Comparison of ENCODE assay signal across 1 cellular context in the genomic region with DNA sequence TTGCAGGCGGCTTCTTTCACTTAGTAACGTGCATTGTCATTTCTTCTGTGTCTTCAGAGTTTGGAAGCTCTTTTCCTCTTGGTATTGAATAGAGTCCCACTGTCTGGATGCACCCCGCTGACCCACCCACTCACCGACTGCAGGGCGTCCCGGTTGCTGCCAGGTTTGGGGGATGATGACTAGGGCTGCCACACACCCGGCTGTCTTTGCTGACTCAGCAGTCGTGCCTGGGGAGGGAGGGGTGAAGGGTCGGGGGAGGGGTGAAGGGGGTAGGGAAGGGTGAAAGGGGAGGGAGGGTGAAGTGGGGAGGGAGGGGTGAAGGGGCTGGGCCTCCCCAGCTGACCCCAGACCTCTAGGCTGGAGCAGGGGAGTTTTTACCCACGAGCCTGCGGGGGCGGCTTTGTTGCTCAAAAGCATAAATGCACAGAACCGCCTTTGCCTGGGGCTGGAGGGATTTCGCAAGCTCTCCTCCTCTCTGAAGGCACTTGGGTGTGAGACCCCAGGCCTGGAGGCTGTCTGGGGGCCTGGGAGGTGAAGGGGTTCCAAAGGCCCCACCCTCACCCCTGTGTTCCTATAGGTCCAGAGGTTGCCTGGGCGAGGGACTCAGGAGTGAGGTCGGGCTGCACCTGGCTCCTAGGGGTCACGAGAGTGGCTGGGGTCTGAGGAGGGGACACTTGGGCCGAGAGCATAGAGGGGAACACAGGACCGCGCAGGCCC.
TF ChIP-seq lines count a peak whose summit lies in the region.

No MANE protein-coding gene starts in this region.

TF ChIP-seq in WTC11, 78 proteins besides CTCF, POLR2A, EP300 and RAD21 (continued from another document):
- TF ChIP-seq MYBL2 (CRISPR knock-in tag; IDR thresholded peaks at IDR 0.05) (no peak), SOX15 (CRISPR knock-in tag; IDR thresholded peaks at IDR 0.05) (no peak)
- TF ChIP-seq, protein P1, sequence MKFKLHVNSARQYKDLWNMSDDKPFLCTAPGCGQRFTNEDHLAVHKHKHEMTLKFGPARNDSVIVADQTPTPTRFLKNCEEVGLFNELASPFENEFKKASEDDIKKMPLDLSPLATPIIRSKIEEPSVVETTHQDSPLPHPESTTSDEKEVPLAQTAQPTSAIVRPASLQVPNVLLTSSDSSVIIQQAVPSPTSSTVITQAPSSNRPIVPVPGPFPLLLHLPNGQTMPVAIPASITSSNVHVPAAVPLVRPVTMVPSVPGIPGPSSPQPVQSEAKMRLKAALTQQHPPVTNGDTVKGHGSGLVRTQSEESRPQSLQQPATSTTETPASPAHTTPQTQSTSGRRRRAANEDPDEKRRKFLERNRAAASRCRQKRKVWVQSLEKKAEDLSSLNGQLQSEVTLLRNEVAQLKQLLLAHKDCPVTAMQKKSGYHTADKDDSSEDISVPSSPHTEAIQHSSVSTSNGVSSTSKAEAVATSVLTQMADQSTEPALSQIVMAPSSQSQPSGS (CRISPR knock-in tag; IDR thresholded peaks at IDR 0.05; ENCODE audit: borderline replicate concordance, low read depth), result no peak
